In genomic region chr2:55232863-55233657, GRCh38 we compare ENCODE assay signal across 8 cellular contexts. TPM values are rescaled to one million over a fixed set of nuclear protein-coding genes. Genes with fewer than 3 reads are reported as not detected.
DNase-seq lines count a peak whose midpoint lies in the region; ATAC-seq and TF ChIP-seq lines count a peak whose summit lies in the region.

No MANE protein-coding gene starts in this region.

- no peaks in the 10 kb centered on the region for H3K9me3 ChIP-seq in SK-N-SH
- no peaks in the 10 kb centered on the region for H3K9me3 ChIP-seq in ascending aorta
- no peaks in the 10 kb centered on the region for H3K9me3 ChIP-seq in iPS-15b (ENCODE audit: control insufficient read depth, insufficient read depth, low read length)
- no peaks in the 10 kb centered on the region for H3K9me3 ChIP-seq in spleen

- TF ChIP-seq CTCF in SK-N-SH (IDR thresholded peaks at IDR 0.05): no peak
- TF ChIP-seq CTCF in ascending aorta (IDR thresholded peaks at IDR 0.05): no peak
- no peak for TF ChIP-seq CTCF in spleen (IDR thresholded peaks at IDR 0.05 in 8 of 11, conservative IDR thresholded peaks at IDR 0.05 in 3 of 11)

- H2AFZ ChIP-seq in SK-N-SH (ENCODE audit: low read depth): peak overlapping the region; percentile 96

- H3K4me2 ChIP-seq in SK-N-SH: peak overlapping the region; percentile 90

- POLR2A ChIA-PET in SK-N-SH (lab: Yijun Ruan, JAX): interaction anchor here (0.6 to 1.3 kb wide), 6 partner anchors 8 to 1222 kb away, joined by 3 to 6 read pairs (median 4); partner anchors contain the start of genes CCDC88A and CFAP36

- peak overlapping the region; percentile 93 to 98 for H3K4me3 ChIP-seq in SK-N-SH (ENCODE audit: low read depth in 2 of 2, low read length in 1 of 2)
- H3K4me3 ChIP-seq in ascending aorta: peak overlapping the region; percentile 69 to 86
- H3K4me3 ChIP-seq in iPS-15b (ENCODE audit: low read depth, low read length): peak overlapping the region; percentile 98
- H3K4me3 ChIP-seq in spleen: peak overlapping the region; percentile 75 to 99 (median 90)

- H3K9ac ChIP-seq in SK-N-SH (peak overlapping the region; percentile 98), iPS-15b (ENCODE audit: low read depth, low read length) (peak overlapping the region; percentile 84)

- H3K27me3 ChIP-seq in SK-N-SH (ENCODE audit: insufficient read depth) (no peaks in the 10 kb centered on the region), ascending aorta (no peaks in the 10 kb centered on the region), iPS-15b (ENCODE audit: control insufficient read depth, insufficient read depth, low read length) (no peaks in the 10 kb centered on the region), spleen (replicated peaks in 1 of 7) (no peaks in the 10 kb centered on the region)

- TF ChIP-seq RAD21 in SK-N-SH (IDR thresholded peaks at IDR 0.05; ENCODE audit: low read length): no peak

- no peaks in the 10 kb centered on the region for H3K9me2 ChIP-seq in SK-N-SH

- H4K20me1 ChIP-seq in SK-N-SH (ENCODE audit: insufficient read depth): peaks cover 12% of the 10 kb centered on the region; the same call in 1 of the 2 replicates

- peaks cover 12 to 13% of the 10 kb centered on the region in 2 experiments; a peak in 3 of 4 replicates for H3K4me1 ChIP-seq in SK-N-SH (ENCODE audit: control insufficient read depth in 1 of 2, insufficient read depth in 2 of 2, low read depth in 1 of 2, low read length in 1 of 2)
- H3K4me1 ChIP-seq in ascending aorta: peaks cover 7 to 20% of the 10 kb centered on the region in 2 donors
- H3K4me1 ChIP-seq in iPS-15b (ENCODE audit: control insufficient read depth, insufficient read depth, low read length): no peaks in the 10 kb centered on the region
- peaks cover 23 to 75% (median 46%) of the 10 kb centered on the region in 6 donors for H3K4me1 ChIP-seq in spleen

- ATAC-seq in GM18502 (IDR thresholded peaks at IDR 0.05; ENCODE audit: poor library complexity, unreplicated experiment) (peak; percentile 27), HG02970 (IDR thresholded peaks at IDR 0.05; ENCODE audit: low FRiP score, unreplicated experiment) (peak; percentile 16), HG03025 (IDR thresholded peaks at IDR 0.05; ENCODE audit: low FRiP score, unreplicated experiment) (no peak), HG02610 (IDR thresholded peaks at IDR 0.05; ENCODE audit: unreplicated experiment) (no peak)

- DNase-seq in SK-N-SH (peak; percentile 49), ascending aorta (ENCODE audit: low spot score in 2 of 2) (no peak), spleen (peak; percentile 90)

- no peak for TF ChIP-seq EP300 in SK-N-SH (IDR thresholded peaks at IDR 0.05; ENCODE audit: borderline replicate concordance in 1 of 2, low read depth in 1 of 2, low read length in 1 of 2)

- peak overlapping the region; percentile 95 to 98 for H3K27ac ChIP-seq in SK-N-SH (ENCODE audit: low read depth in 2 of 2, low read length in 1 of 2)
- H3K27ac ChIP-seq in ascending aorta: peak overlapping the region; percentile 84 to 90
- peak overlapping the region; percentile 91 to 99 (median 93) for H3K27ac ChIP-seq in spleen

- H3K36me3 ChIP-seq in SK-N-SH (replicated peaks in 1 of 2; ENCODE audit: control insufficient read depth in 1 of 2, insufficient read depth in 2 of 2, low read length in 1 of 2): peaks cover 40 to 45% of the 10 kb centered on the region in 2 experiments
- H3K36me3 ChIP-seq in ascending aorta: peaks cover 27 to 40% of the 10 kb centered on the region in 2 donors
- peaks cover 16% of the 10 kb centered on the region for H3K36me3 ChIP-seq in iPS-15b (ENCODE audit: control insufficient read depth, insufficient read depth, low read length)
- H3K36me3 ChIP-seq in spleen: peaks cover 0 to 48% (median 38%) of the 10 kb centered on the region in 6 donors

- intact Hi-C loops in ascending aorta (cut with DNase I) (loop anchor here (1.0 to 10.0 kb wide), 8 partner anchors 10 to 1118 kb away; partner anchors contain the start of genes ACYP2, CCDC88A, MTIF2 and PPP4R3B), spleen (cut with DNase I; ENCODE audit: low total_unique reads) (no loop called here)

- WGBS in SK-N-SH (ENCODE audit: low lambda C conversion rate): 2% methylated on average over 31 of the region's 33 CpGs
- 4 to 7% (median 6%) methylated on average over 33 of the region's 33 CpGs for WGBS in spleen, 5 donors

- CTCF ChIA-PET in SK-N-SH (lab: Yijun Ruan, JAX): interaction anchor here (1.0 to 1.4 kb wide), 3 partner anchors 11 to 199 kb away, joined by 3 to 4 read pairs (median 3); no protein-coding TSS in a partner anchor

- peaks cover 58% of the 10 kb centered on the region for H3K79me2 ChIP-seq in SK-N-SH (ENCODE audit: insufficient read depth)

- peaks cover 42% of the 10 kb centered on the region for H3F3A ChIP-seq in SK-N-SH (replicated peaks; ENCODE audit: insufficient read depth)

- TF ChIP-seq POLR2A in spleen (IDR thresholded peaks at IDR 0.05): no peak

TF ChIP-seq in SK-N-SH, 30 proteins besides CTCF, POLR2A, EP300 and RAD21:
- TF ChIP-seq, protein P1, sequence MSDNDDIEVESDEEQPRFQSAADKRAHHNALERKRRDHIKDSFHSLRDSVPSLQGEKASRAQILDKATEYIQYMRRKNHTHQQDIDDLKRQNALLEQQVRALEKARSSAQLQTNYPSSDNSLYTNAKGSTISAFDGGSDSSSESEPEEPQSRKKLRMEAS (IDR thresholded peaks at IDR 0.05; ENCODE audit: low read depth): peak; percentile 41; the same call in 1 of the 2 replicates
- TF ChIP-seq SIN3A (IDR thresholded peaks at IDR 0.05; ENCODE audit: borderline replicate concordance, low read depth, low read length): 0 out of 2 replicates have a peak, but pooled peaks have one; percentile 18
- peak; percentile 58; the same call in 1 of the 2 replicates for TF ChIP-seq MXI1 (IDR thresholded peaks at IDR 0.05; ENCODE audit: low read depth, low read length)
- TF ChIP-seq, protein P2, sequence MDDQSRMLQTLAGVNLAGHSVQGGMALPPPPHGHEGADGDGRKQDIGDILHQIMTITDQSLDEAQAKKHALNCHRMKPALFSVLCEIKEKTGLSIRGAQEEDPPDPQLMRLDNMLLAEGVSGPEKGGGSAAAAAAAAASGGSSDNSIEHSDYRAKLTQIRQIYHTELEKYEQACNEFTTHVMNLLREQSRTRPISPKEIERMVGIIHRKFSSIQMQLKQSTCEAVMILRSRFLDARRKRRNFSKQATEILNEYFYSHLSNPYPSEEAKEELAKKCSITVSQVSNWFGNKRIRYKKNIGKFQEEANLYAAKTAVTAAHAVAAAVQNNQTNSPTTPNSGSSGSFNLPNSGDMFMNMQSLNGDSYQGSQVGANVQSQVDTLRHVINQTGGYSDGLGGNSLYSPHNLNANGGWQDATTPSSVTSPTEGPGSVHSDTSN (IDR thresholded peaks at IDR 0.05): no peak
- TF ChIP-seq GATA2 (CRISPR knock-in tag; IDR thresholded peaks at IDR 0.05): no peak
- TF ChIP-seq FOXJ3 (CRISPR knock-in tag; IDR thresholded peaks at IDR 0.05): no peak
- TF ChIP-seq POLR2AphosphoS5 (IDR thresholded peaks at IDR 0.05; ENCODE audit: low read depth, low read length): no peak
TF ChIP-seq in SK-N-SH: peak in this region for 3.

RNA-seq across cellular contexts. Expression of gene RPS27A, which starts 0.6 kb away (rescaled TPM):
- polyA plus RNA-seq in SK-N-SH (2012; rRNA removed) (1,777 and 2,471 TPM in 2 replicates), spleen (1,000 to 10,000 TPM; 3,792 to 4,730 (median 3,877) TPM)
- 3,120 and 3,746 TPM in 2 replicates for polyA plus RNA-seq in SK-N-SH (2012; cell fraction: cytosol; rRNA removed)
- 421 and 492 TPM in 2 replicates for polyA plus RNA-seq in SK-N-SH (2012; cell fraction: nucleus; rRNA removed)
- total RNA-seq in ascending aorta (262 TPM), spleen (1,000 to 10,000 TPM in 6 of 7 donors, 100 to 1,000 TPM in 1; 939 to 1,680 (median 1,135) TPM)

RNA-seq across cellular contexts. Expression of gene CLHC1, which starts 1.0 kb away (rescaled TPM):
- polyA plus RNA-seq in SK-N-SH (2012; rRNA removed) (3.8 and 7.7 TPM in 2 replicates), spleen (10 to 100 TPM in 2 of 3 donors, 1 to 10 TPM in 1; 6.6 to 24.1 (median 15.5) TPM)
- polyA plus RNA-seq in SK-N-SH (2012; cell fraction: cytosol; rRNA removed): 5.0 and 5.8 TPM in 2 replicates
- polyA plus RNA-seq in SK-N-SH (2012; cell fraction: nucleus; rRNA removed): 8.8 and 26.5 TPM in 2 replicates
- total RNA-seq in ascending aorta (not detected), spleen (10 to 100 TPM in 5 of 7 donors, 1 to 10 TPM in 2; 5.2 to 34.7 (median 10.6) TPM)

RNA-seq across cellular contexts. Expression of gene MTIF2, which starts 36.0 kb away (rescaled TPM):
- polyA plus RNA-seq in SK-N-SH (2012; rRNA removed) (12.9 and 14.1 TPM in 2 replicates), spleen (10 to 100 TPM; 19.4 to 22.4 (median 20.4) TPM)
- polyA plus RNA-seq in SK-N-SH (2012; cell fraction: cytosol; rRNA removed): 13.3 and 18.4 TPM in 2 replicates
- 15.5 and 24.3 TPM in 2 replicates for polyA plus RNA-seq in SK-N-SH (2012; cell fraction: nucleus; rRNA removed)
- total RNA-seq in ascending aorta (15.2 TPM), spleen (10 to 100 TPM; 18.4 to 28.5 (median 23.8) TPM)

Comparison
In these comparisons a context has a peak if more than half of its experiments do, and no peak if none do; other contexts are left out.
1. ATAC-seq: peak in GM18502 (single experiment) and HG02970 (single experiment); none in HG03025 (single experiment) and HG02610 (single experiment).
2. DNase-seq: peak in SK-N-SH (single experiment) and spleen (single experiment); none in ascending aorta (0 of 2).
3. Peak in every context shown above with its lines, with median percentiles within 50 percentile points of each other: H3K27ac ChIP-seq and H3K4me3 ChIP-seq.